ENCODE assay signal across 25 cellular contexts in the genomic region with DNA sequence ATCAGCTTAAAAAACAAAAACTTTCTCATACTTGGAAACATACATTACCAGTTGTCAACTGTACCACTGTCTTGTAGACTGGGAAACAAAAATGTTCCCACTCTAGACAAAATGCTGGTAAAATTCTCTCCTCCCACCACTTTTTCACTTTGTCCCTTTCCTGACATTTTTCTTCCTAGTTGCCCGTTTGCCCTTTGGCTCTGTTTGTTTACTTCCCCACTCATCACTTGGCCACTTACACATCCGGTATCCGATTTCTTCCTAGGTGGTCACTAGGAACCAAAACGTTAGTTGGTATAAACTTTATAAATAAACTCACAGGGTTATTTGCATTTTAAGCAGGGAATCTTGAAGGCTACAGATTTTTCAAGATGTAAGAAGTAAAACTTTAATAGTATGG.
"Had no signal": no experiment of that assay in that cellular context is flagged by ENCODE, and none has a peak within 500 bp of the region (broad histone marks: within the 10 kb centered on the region; RNA-seq: fewer than 3 reads in every experiment).

No MANE protein-coding gene starts in this region.

- H3K36me3 Mint-ChIP-seq: activated naive CD8-positive, alpha-beta T cell; WTC11 had no signal

- H3K9me3 ChIP-seq: adrenal gland, ascending aorta, left ventricle myocardium inferior, tibial artery had no signal

- H3K9ac ChIP-seq: parathyroid adenoma had no signal

- H2AFZ ChIP-seq: parathyroid adenoma had no signal

- H3K27ac Mint-ChIP-seq: activated naive CD8-positive, alpha-beta T cell; activated T-cell treated with anti-CD3 and anti-CD28 coated beads, Interleukin-2, amount 50 U/mL, for 24 hours; activated T-helper 2 cell treated with anti-CD3 and anti-CD28 coated beads, Interferon-gamma antibody, Interleukin-2, Interleukin-4, amounts not matched to agents 10 μg/mL and 5 μg/mL and 100 μg/mL, durations not matched to agents 14 hours and 24 hours and 36 hours; stimulated activated naive CD8-positive, alpha-beta T cell treated with anti-CD3 and anti-CD28 coated beads, Interleukin-15, amount 100 ng/mL, for 72 hours; WTC11 had no signal

- H3K27ac ChIP-seq: adrenal gland, ascending aorta, brain microvascular endothelial cell, left ventricle myocardium inferior, parathyroid adenoma, skin epidermis, tibial artery had no signal

- H3K9me3 Mint-ChIP-seq: activated T-cell treated with anti-CD3 and anti-CD28 coated beads, Interleukin-2, amount 50 U/mL, for 24 hours; activated T-helper 2 cell treated with anti-CD3 and anti-CD28 coated beads, Interferon-gamma antibody, Interleukin-2, Interleukin-4, amounts not matched to agents 10 μg/mL and 5 μg/mL and 100 μg/mL, durations not matched to agents 14 hours and 24 hours and 36 hours; nephron; stimulated activated naive CD8-positive, alpha-beta T cell treated with anti-CD3 and anti-CD28 coated beads, Interleukin-15, amount 100 ng/mL, for 72 hours had no signal

- H3K27me3 ChIP-seq: adrenal gland, ascending aorta, brain microvascular endothelial cell, tibial artery had no signal

- H3K4me3 ChIP-seq: adrenal gland, ascending aorta, left ventricle myocardium inferior, skin epidermis, tibial artery had no signal

- H3K4me1 ChIP-seq: adrenal gland, ascending aorta, left ventricle myocardium inferior, parathyroid adenoma, tibial artery had no signal

- ATAC-seq: right cardiac atrium; stimulated activated naive CD8-positive, alpha-beta T cell treated with anti-CD3 and anti-CD28 coated beads, Interleukin-15, amount 100 ng/mL, for 72 hours; WTC11 had no signal

- H3K4me1 Mint-ChIP-seq: nephron; stimulated activated naive CD8-positive, alpha-beta T cell treated with anti-CD3 and anti-CD28 coated beads, Interleukin-15, amount 100 ng/mL, for 72 hours; WTC11 had no signal

- H3K4me3 Mint-ChIP-seq: activated naive CD8-positive, alpha-beta T cell; activated T-cell treated with anti-CD3 and anti-CD28 coated beads, Interleukin-2, amount 50 U/mL, for 24 hours; nephron; stimulated activated naive CD8-positive, alpha-beta T cell treated with anti-CD3 and anti-CD28 coated beads, Interleukin-15, amount 100 ng/mL, for 72 hours; WTC11 had no signal

- H3K36me3 ChIP-seq: adrenal gland, ascending aorta, brain microvascular endothelial cell, left ventricle myocardium inferior, tibial artery had no signal

- H3K79me2 ChIP-seq: parathyroid adenoma had no signal

- DNase-seq: activated CD8-positive, alpha-beta memory T cell treated with anti-CD3 and anti-CD28 coated beads for 24 hours; activated CD8-positive, alpha-beta memory T cell treated with anti-CD3 and anti-CD28 coated beads, Interleukin-2, amount 50 U/mL, for 4 hours; activated naive CD4-positive, alpha-beta T cell; activated T-cell treated with anti-CD3 and anti-CD28 coated beads, Interleukin-2, amount 50 U/mL, for 24 hours; adrenal gland; brain microvascular endothelial cell; central memory CD4-positive, alpha-beta T cell; effector memory CD4-positive, alpha-beta T cell; foreskin melanocyte; hippocampal formation; kidney glomerular epithelial cell; left ventricle myocardium inferior; midbrain; right cardiac atrium; stimulated activated CD4-positive, alpha-beta T cell treated with anti-CD3 and anti-CD28 coated beads, Interleukin-1b, Interleukin-23, amount 100 ng/mL, for 48 hours; stimulated activated naive CD8-positive, alpha-beta T cell treated with anti-CD3 and anti-CD28 coated beads, Interleukin-15, amount 100 ng/mL, for 72 hours; T1000; tibial artery had no signal
